ENCODE assay signal across 8 cellular contexts in the genomic region with DNA sequence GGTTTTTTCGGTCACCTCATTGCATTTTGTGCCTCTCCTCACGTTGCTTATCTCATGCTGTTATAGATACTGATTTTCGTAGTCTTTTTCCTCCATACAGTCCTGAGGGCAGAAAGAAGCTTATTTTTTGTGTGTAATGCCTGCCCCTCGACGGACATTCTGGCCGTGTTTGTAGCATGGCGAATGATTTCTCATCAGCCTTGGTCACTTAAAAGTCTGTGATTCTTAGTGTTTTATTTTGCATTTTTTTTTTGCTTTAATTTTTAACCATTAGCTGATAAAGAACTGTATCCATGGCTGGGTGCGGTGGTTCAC. TPM values are rescaled to one million over a fixed set of nuclear protein-coding genes. Genes with fewer than 3 reads are reported as not detected.
DNase-seq lines count a peak whose midpoint lies in the region; ATAC-seq, FAIRE-seq and TF ChIP-seq lines count a peak whose summit lies in the region.

No MANE protein-coding gene starts in this region.

- intact Hi-C loops in activated naive CD4-positive, alpha-beta T cell treated with anti-CD3 and anti-CD28 coated beads for 36 hours (cut with micrococcal nuclease): loop anchor here (2.0 to 5.0 kb wide), 3 partner anchors 244 to 866 kb away; a partner anchor contains a TSS
- intact Hi-C loops in pancreas (cut with DNase I): loop anchor here in 1 of 3 donors (10.0 kb wide), 1 partner anchor 72 kb away; no protein-coding TSS in a partner anchor

- TF ChIP-seq CTCF in LNCaP clone FGC (IDR thresholded peaks at IDR 0.05; ENCODE audit: control insufficient read depth, extremely low read depth, insufficient read depth): no peak
- no peak for TF ChIP-seq CTCF in endothelial cell (IDR thresholded peaks at IDR 0.05; ENCODE audit: unreplicated experiment)
- peak in 2 of 4 donors; percentile 1 to 10 for TF ChIP-seq CTCF in pancreas (IDR thresholded peaks at IDR 0.05)

- no peaks in the 10 kb centered on the region for H3K27me3 Mint-ChIP-seq in activated naive CD4-positive, alpha-beta T cell treated with anti-CD3 and anti-CD28 coated beads for 36 hours (ENCODE audit: low read depth)
- H3K27me3 Mint-ChIP-seq in endothelial cell (ENCODE audit: unreplicated experiment): no peaks in the 10 kb centered on the region

- FAIRE-seq in pancreas (lab: Jason Lieb, UNC): no peak

- H3K27ac ChIP-seq in pancreas: peak overlapping the region in 3 of 4 donors; percentile 25 to 66 (median 58)

- no peaks in the 10 kb centered on the region for H3K36me3 ChIP-seq in pancreas

- H3K9me3 Mint-ChIP-seq in activated naive CD4-positive, alpha-beta T cell treated with anti-CD3 and anti-CD28 coated beads for 36 hours: no peaks in the 10 kb centered on the region
- H3K9me3 Mint-ChIP-seq in endothelial cell (ENCODE audit: unreplicated experiment): no peaks in the 10 kb centered on the region

- H3K4me1 Mint-ChIP-seq in activated naive CD4-positive, alpha-beta T cell treated with anti-CD3 and anti-CD28 coated beads for 36 hours (ENCODE audit: low read depth): peaks cover 25% of the 10 kb centered on the region
- H3K4me1 Mint-ChIP-seq in endothelial cell (ENCODE audit: unreplicated experiment): no peaks in the 10 kb centered on the region

- no peak for DNase-seq in activated naive CD4-positive, alpha-beta T cell treated with anti-CD3 and anti-CD28 coated beads for 36 hours
- DNase-seq in activated naive CD4-positive, alpha-beta T cell (lab: John Stamatoyannopoulos, UW): no peak
- DNase-seq in LNCaP clone FGC (ENCODE audit: low read depth) (no peak), endothelial cell (ENCODE audit: low spot score) (no peak), pancreas (no peak), H4 (ENCODE audit: low spot score) (no peak), RKO (ENCODE audit: low spot score) (no peak), GOT3 (lab: John Stamatoyannopoulos, UW) (no peak)

- H3K4me3 Mint-ChIP-seq in activated naive CD4-positive, alpha-beta T cell treated with anti-CD3 and anti-CD28 coated beads for 36 hours: peak overlapping the region; percentile 83
- H3K4me3 Mint-ChIP-seq in endothelial cell (ENCODE audit: unreplicated experiment): peak overlapping the region; percentile 93

- WGBS in pancreas, 2 donors: 35 to 40% methylated on average over 8 of the region's 8 CpGs

- H3K4me3 ChIP-seq in LNCaP clone FGC (ENCODE audit: low read depth, low read length): peak overlapping the region; percentile 66
- H3K4me3 ChIP-seq in pancreas: peak overlapping the region in 3 of 4 donors; percentile 43 to 70 (median 65)

- H3K27ac Mint-ChIP-seq in activated naive CD4-positive, alpha-beta T cell treated with anti-CD3 and anti-CD28 coated beads for 36 hours: peak overlapping the region; percentile 91
- no peak overlapping the region for H3K27ac Mint-ChIP-seq in endothelial cell (ENCODE audit: unreplicated experiment)

- CTCF ChIA-PET in activated naive CD4-positive, alpha-beta T cell treated with anti-CD3 and anti-CD28 coated beads for 36 hours (lab: Charles Lee): interaction anchor here (0.6 to 1.3 kb wide), 8 partner anchors 8 to 84 kb away, joined by 3 to 7 read pairs (median 3); no protein-coding TSS in a partner anchor

- no peaks in the 10 kb centered on the region for H3K27me3 ChIP-seq in pancreas

- no peaks in the 10 kb centered on the region for H3K9me3 ChIP-seq in pancreas

- peaks cover 24% of the 10 kb centered on the region for H3K36me3 Mint-ChIP-seq in activated naive CD4-positive, alpha-beta T cell treated with anti-CD3 and anti-CD28 coated beads for 36 hours (ENCODE audit: low read depth)
- peaks cover 4% of the 10 kb centered on the region for H3K36me3 Mint-ChIP-seq in endothelial cell (ENCODE audit: low read depth, unreplicated experiment)

- peak; percentile 42 to 50 (median 44) for ATAC-seq in pancreas

- peaks cover 4 to 14% (median 8%) of the 10 kb centered on the region in 3 donors for H3K4me1 ChIP-seq in pancreas

RNA-seq across cellular contexts. Expression of a gene that starts 0.5 kb away (rescaled TPM):
- total RNA-seq in activated naive CD4-positive, alpha-beta T cell treated with anti-CD3 and anti-CD28 coated beads for 36 hours: 10 to 100 TPM; 39.3 to 40.1 TPM
- total RNA-seq in endothelial cell (ENCODE audit: unreplicated experiment) (9.3 TPM), pancreas (1 to 10 TPM; 3.3 to 9.4 (median 7.2) TPM)
- polyA plus RNA-seq in pancreas: 1 to 10 TPM; 3.8 to 4.4 TPM
- total RNA-seq in H4 (2014; rRNA removed; shearing (Covaris generic)): 33.3 and 37.1 TPM in 2 replicates

RNA-seq across cellular contexts. Expression of a gene that starts 39.1 kb away (rescaled TPM):
- total RNA-seq in activated naive CD4-positive, alpha-beta T cell treated with anti-CD3 and anti-CD28 coated beads for 36 hours: under 1 TPM; 0.25 to 0.33 TPM
- total RNA-seq in endothelial cell (ENCODE audit: unreplicated experiment): 9.3 TPM
- total RNA-seq in pancreas: 1 to 10 TPM; 4.1 to 8.2 (median 5.3) TPM
- 1 to 10 TPM; 5.4 to 9.2 TPM for polyA plus RNA-seq in pancreas
- 4.1 and 4.9 TPM in 2 replicates for total RNA-seq in H4 (2014; rRNA removed; shearing (Covaris generic))
